2 cellular contexts compared by ENCODE assay signal in the genomic region with DNA sequence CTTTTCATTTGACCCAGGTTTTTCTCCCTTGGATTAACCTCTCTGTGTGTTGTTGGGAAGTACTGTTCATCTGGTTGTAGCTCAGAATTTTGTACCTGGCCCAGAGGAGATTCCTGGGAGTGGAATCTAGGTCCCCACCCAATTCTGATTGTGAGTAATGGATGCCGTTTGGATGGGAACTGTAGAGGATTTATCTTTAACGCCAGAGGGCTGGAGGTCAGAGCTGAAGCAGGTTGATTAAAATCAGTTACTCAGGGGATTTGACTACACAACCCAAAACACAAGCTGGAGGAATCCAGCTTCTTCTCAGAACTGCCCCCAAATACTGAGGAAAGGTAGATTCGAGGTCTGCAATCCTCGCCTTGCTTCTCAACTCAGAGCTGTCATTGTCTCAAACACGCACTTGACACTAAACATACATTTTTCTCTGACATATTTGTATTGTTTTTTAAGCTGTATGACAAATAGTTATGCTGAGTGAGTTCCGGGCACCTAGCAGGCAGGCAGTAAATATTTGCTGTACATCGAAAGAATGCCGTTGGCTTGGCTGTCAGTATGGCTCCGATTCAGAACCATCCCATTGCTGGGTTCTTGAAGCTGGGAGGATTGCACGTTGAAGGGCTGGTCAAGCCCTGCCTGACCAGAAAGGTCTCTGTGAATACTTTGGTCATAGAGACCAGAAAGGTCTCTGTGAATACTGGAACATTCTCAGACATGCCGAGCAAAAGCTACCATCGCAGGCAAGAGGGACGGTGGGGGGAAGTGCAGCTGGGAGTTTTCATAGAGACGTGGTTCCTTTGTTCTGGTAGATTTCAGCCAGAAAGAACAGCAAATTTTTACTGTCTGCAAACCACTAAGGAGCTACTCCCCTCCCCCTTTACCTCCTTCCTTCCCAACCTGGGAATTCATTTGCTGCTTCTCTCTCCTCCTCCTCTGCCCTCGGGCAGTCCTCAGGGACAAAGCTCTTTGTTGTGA.
TF ChIP-seq lines count a peak whose summit lies in the region.

No MANE protein-coding gene starts in this region.

TF ChIP-seq in HEK293, 187 proteins besides CTCF, POLR2A, EP300 and RAD21 (continued from another document):
- TF ChIP-seq, protein P1, sequence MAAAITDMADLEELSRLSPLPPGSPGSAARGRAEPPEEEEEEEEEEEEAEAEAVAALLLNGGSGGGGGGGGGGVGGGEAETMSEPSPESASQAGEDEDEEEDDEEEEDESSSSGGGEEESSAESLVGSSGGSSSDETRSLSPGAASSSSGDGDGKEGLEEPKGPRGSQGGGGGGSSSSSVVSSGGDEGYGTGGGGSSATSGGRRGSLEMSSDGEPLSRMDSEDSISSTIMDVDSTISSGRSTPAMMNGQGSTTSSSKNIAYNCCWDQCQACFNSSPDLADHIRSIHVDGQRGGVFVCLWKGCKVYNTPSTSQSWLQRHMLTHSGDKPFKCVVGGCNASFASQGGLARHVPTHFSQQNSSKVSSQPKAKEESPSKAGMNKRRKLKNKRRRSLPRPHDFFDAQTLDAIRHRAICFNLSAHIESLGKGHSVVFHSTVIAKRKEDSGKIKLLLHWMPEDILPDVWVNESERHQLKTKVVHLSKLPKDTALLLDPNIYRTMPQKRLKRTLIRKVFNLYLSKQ (tag by site-specific recombination; IDR thresholded peaks at IDR 0.05; ENCODE audit: borderline replicate concordance): no peak

TF ChIP-seq in SK-N-SH, 30 proteins besides CTCF, POLR2A, EP300 and RAD21 (continued from another document):
- TF ChIP-seq, protein P2, sequence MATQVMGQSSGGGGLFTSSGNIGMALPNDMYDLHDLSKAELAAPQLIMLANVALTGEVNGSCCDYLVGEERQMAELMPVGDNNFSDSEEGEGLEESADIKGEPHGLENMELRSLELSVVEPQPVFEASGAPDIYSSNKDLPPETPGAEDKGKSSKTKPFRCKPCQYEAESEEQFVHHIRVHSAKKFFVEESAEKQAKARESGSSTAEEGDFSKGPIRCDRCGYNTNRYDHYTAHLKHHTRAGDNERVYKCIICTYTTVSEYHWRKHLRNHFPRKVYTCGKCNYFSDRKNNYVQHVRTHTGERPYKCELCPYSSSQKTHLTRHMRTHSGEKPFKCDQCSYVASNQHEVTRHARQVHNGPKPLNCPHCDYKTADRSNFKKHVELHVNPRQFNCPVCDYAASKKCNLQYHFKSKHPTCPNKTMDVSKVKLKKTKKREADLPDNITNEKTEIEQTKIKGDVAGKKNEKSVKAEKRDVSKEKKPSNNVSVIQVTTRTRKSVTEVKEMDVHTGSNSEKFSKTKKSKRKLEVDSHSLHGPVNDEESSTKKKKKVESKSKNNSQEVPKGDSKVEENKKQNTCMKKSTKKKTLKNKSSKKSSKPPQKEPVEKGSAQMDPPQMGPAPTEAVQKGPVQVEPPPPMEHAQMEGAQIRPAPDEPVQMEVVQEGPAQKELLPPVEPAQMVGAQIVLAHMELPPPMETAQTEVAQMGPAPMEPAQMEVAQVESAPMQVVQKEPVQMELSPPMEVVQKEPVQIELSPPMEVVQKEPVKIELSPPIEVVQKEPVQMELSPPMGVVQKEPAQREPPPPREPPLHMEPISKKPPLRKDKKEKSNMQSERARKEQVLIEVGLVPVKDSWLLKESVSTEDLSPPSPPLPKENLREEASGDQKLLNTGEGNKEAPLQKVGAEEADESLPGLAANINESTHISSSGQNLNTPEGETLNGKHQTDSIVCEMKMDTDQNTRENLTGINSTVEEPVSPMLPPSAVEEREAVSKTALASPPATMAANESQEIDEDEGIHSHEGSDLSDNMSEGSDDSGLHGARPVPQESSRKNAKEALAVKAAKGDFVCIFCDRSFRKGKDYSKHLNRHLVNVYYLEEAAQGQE (IDR thresholded peaks at IDR 0.05; ENCODE audit: low read depth, low read length): no peak
- no peak for TF ChIP-seq MXI1 (IDR thresholded peaks at IDR 0.05; ENCODE audit: low read depth, low read length)
- TF ChIP-seq POLR2AphosphoS5 (IDR thresholded peaks at IDR 0.05; ENCODE audit: low read depth, low read length): no peak
- TF ChIP-seq ZBTB33 (IDR thresholded peaks at IDR 0.05; ENCODE audit: borderline replicate concordance, low read depth): no peak
- TF ChIP-seq PBX3 (IDR thresholded peaks at IDR 0.05): no peak
